11 cellular contexts compared by ENCODE assay signal in genomic region chr1:230157409-230158390, GRCh38.
DNase-seq lines count a peak whose midpoint lies in the region; TF ChIP-seq lines count a peak whose summit lies in the region.
"Had no signal": no experiment of that assay in that cellular context is flagged by ENCODE, and none has a peak within 500 bp of the region (broad histone marks: within the 10 kb centered on the region; RNA-seq: fewer than 3 reads in every experiment).

No MANE protein-coding gene starts in this region.

- intact Hi-C loops in prostate gland (cut with DNase I) = no loop called here

- TF ChIP-seq EP300 in tibial nerve (IDR thresholded peaks at IDR 0.05) = no peak

- in situ Hi-C loops in ACHN (cut with HindIII; ENCODE audit: low pct_ligation_motif_present, low pct_unique_long_range_greater_than_20kb, low sequenced_read_pairs) (no loop called here), GM13977 (cut with MboI; ENCODE audit: low pct_unique_long_range_greater_than_20kb, low sequenced_read_pairs, unreplicated experiment) (no loop called here)

- H3K4me3 ChIP-seq in tibial nerve (no peak overlapping the region), prostate gland (no peak overlapping the region)

- H3K27ac ChIP-seq in VCaP (peak overlapping the region; percentile 44), tibial nerve (peak overlapping the region in 3 of 4 donors; percentile 6 to 86 (median 81)), prostate gland (no peak overlapping the region)
- H3K27ac ChIP-seq: epithelial cell of prostate had no signal

- no peak for TF ChIP-seq CTCF in VCaP (conservative IDR thresholded peaks at IDR 0.05)
- no peak for TF ChIP-seq CTCF in tibial nerve (IDR thresholded peaks at IDR 0.05)
- TF ChIP-seq CTCF in prostate gland (IDR thresholded peaks at IDR 0.05) = no peak
- no peak for TF ChIP-seq CTCF in GM13977 (IDR thresholded peaks at IDR 0.05; ENCODE audit: extremely low read depth, insufficient read depth, missing control alignments)

- H3K27me3 ChIP-seq in tibial nerve (no peaks in the 10 kb centered on the region), prostate gland (replicated peaks; ENCODE audit: insufficient read depth) (no peaks in the 10 kb centered on the region)

- H3K4me1 ChIP-seq in tibial nerve (peaks cover 0 to 94% (median 44%) of the 10 kb centered on the region in 4 donors), prostate gland (replicated peaks) (no peaks in the 10 kb centered on the region)

- H3K36me3 ChIP-seq in tibial nerve = no peaks in the 10 kb centered on the region
- H3K36me3 ChIP-seq in prostate gland = no peaks in the 10 kb centered on the region

- TF ChIP-seq POLR2A in tibial nerve (IDR thresholded peaks at IDR 0.05) (no peak), prostate gland (IDR thresholded peaks at IDR 0.05) (no peak)

- DNase-seq in SHP77 (lab: John Stamatoyannopoulos, UW) = peak; percentile 43 to 53
- DNase-seq in SHP77 treated with DMSO at 0.1 percent for 48 hours (lab: John Stamatoyannopoulos, UW) = no peak
- DNase-seq in islet precursor cell = peak; percentile 7
- no peak for DNase-seq in tibial nerve (ENCODE audit: low spot score in 2 of 2)
- no peak for DNase-seq in ACHN
- no peak for DNase-seq in prostate gland (ENCODE audit: low spot score)
- DNase-seq in GM13977 (ENCODE audit: low spot score) = no peak
- DNase-seq: activated CD4-positive, alpha-beta T cell treated with anti-CD3 and anti-CD28 coated beads for 36 hours; Kasumi-1 had no signal

- H3K9me3 ChIP-seq in tibial nerve (no peaks in the 10 kb centered on the region), prostate gland (no peaks in the 10 kb centered on the region)

- WGBS in tibial nerve, 2 donors = 51 to 68% methylated on average over 12 of the region's 12 CpGs
- 73% methylated on average over 12 of the region's 12 CpGs for WGBS in prostate gland

Comparison
In these comparisons a context has a peak if more than half of its experiments do, and no peak if none do; other contexts are left out.
1. DNase-seq: peak in SHP77 (2 of 2) and islet precursor cell (single experiment); none in SHP77 treated with DMSO at 0.1 percent for 48 hours (single experiment), tibial nerve (0 of 2), ACHN (single experiment), prostate gland (single experiment) and GM13977 (single experiment).
2. H3K27ac ChIP-seq: peak in VCaP (single experiment) and tibial nerve (3 of 4); none in prostate gland (0 of 2).